ENCODE assay signal across 7 cellular contexts in genomic region chr11:107842412-107842811, GRCh38. TPM values are rescaled to one million over a fixed set of nuclear protein-coding genes. Genes with fewer than 3 reads are reported as not detected.
DNase-seq lines count a peak whose midpoint lies in the region; ATAC-seq, FAIRE-seq and TF ChIP-seq lines count a peak whose summit lies in the region.
"Not testable (repeated sequence)": the region's sequence is repeated elsewhere in the genome, so short reads cannot be mapped to it uniquely, and the experiment has no call there.

No MANE protein-coding gene starts in this region.

- H4K20me1 ChIP-seq in HCT116 (ENCODE audit: insufficient read depth); PC-9 (ENCODE audit: insufficient read depth); K562 (replicated peaks; ENCODE audit: control insufficient read depth, insufficient read depth, low read length): not testable (repeated sequence)

- not testable (repeated sequence) for H2AFZ ChIP-seq in HCT116 (ENCODE audit: low read depth, low read length, poor library complexity, severe bottlenecking); PC-9; K562 (ENCODE audit: low read depth, low read length); mesenchymal stem cell (ENCODE audit: low read depth, low read length)

- H3K4me1 ChIP-seq in HCT116 (ENCODE audit: control insufficient read depth in 1 of 2, insufficient read depth in 2 of 2, low read length in 2 of 2) = peaks cover 51 to 72% of the 10 kb centered on the region in 2 experiments
- H3K4me1 ChIP-seq in PC-9 (replicated peaks; ENCODE audit: insufficient read depth) = peaks cover 55% of the 10 kb centered on the region
- H3K4me1 ChIP-seq in K562 (replicated peaks in 1 of 2; ENCODE audit: control insufficient read depth in 2 of 2, insufficient read depth in 2 of 2, low read length in 2 of 2) = peaks cover 10 to 15% of the 10 kb centered on the region in 2 experiments; a peak in 4 of 5 replicates
- peaks cover 19% of the 10 kb centered on the region for H3K4me1 ChIP-seq in mesenchymal stem cell (ENCODE audit: control insufficient read depth, insufficient read depth, low read depth, low read length)

- intact Hi-C loops in HCT116 (cut with micrococcal nuclease) = loop anchor here (5.0 kb wide), 1 partner anchor 280 kb away; no protein-coding TSS in a partner anchor
- intact Hi-C loops in PC-9 (cut with micrococcal nuclease; ENCODE audit: unreplicated experiment); K562 (cut with micrococcal nuclease): not testable (repeated sequence)
- intact Hi-C loops in activated CD4-positive, alpha-beta T cell treated with anti-CD3 and anti-CD28 coated beads for 36 hours (cut with DNase I, micrococcal nuclease) = loop anchor here (5.0 to 10.0 kb wide), 4 partner anchors 250 to 385 kb away; partner anchors contain the start of genes ATM (in 1 of the 2), CWF19L2 (in 1 of the 2), ELMOD1 (in 1 of the 2) and NPAT (in 1 of the 2)
- intact Hi-C loops in activated naive CD4-positive, alpha-beta T cell treated with anti-CD3 and anti-CD28 coated beads for 36 hours (cut with micrococcal nuclease) = loop anchor here (5.0 to 10.0 kb wide), 6 partner anchors 165 to 1750 kb away; partner anchors contain the start of genes ACAT1, CUL5 and POGLUT3

- POLR2A ChIA-PET in HCT116 (lab: Charles Lee) = interaction anchor here (1.3 kb wide), 1 partner anchor 11 kb away, joined by 4 read pairs; no protein-coding TSS in a partner anchor
- POLR2A ChIA-PET in PC-9 (lab: Charles Lee; ENCODE audit: unreplicated experiment); activated CD4-positive, alpha-beta T cell treated with anti-CD3 and anti-CD28 coated beads for 36 hours (lab: Charles Lee): not testable (repeated sequence)
- POLR2A ChIA-PET in K562 (lab: Yijun Ruan, JAX) = interaction anchor here (1.3 kb wide), 1 partner anchor 22 kb away, joined by 3 read pairs; no protein-coding TSS in a partner anchor

- not testable (repeated sequence) for TF ChIP-seq EP300 in K562 (IDR thresholded peaks at IDR 0.05; ENCODE audit: low read length)

- H3K36me3 Mint-ChIP-seq in activated CD4-positive, alpha-beta T cell treated with anti-CD3 and anti-CD28 coated beads for 36 hours (ENCODE audit: low read depth) = not testable (repeated sequence)
- H3K36me3 Mint-ChIP-seq in activated CD8-positive, alpha-beta memory T cell treated with anti-CD3 and anti-CD28 coated beads, Interleukin-2, amount 10 ng/mL, durations not matched to agents 7 days and 5 days = peaks cover 12% of the 10 kb centered on the region
- H3K36me3 Mint-ChIP-seq in activated naive CD4-positive, alpha-beta T cell treated with anti-CD3 and anti-CD28 coated beads for 36 hours (ENCODE audit: low read depth) = peaks cover 11% of the 10 kb centered on the region

- not testable (repeated sequence) for TF ChIP-seq RAD21 in HCT116 (IDR thresholded peaks at IDR 0.05; ENCODE audit: low read depth); K562 (CRISPR knock-in tag; conservative IDR thresholded peaks at IDR 0.05 in 1 of 2, IDR thresholded peaks at IDR 0.05 in 1 of 2)

- not testable (repeated sequence) for H2BK12ac ChIP-seq in mesenchymal stem cell (ENCODE audit: low read length in 2 of 2)

- not testable (repeated sequence) for H3K4ac ChIP-seq in mesenchymal stem cell (ENCODE audit: low read depth in 1 of 2, low read length in 2 of 2)

- not testable (repeated sequence) for H2BK15ac ChIP-seq in mesenchymal stem cell (ENCODE audit: low read depth, poor library complexity, severe bottlenecking)

- H3K27me3 Mint-ChIP-seq in activated CD4-positive, alpha-beta T cell treated with anti-CD3 and anti-CD28 coated beads for 36 hours; activated CD8-positive, alpha-beta memory T cell treated with anti-CD3 and anti-CD28 coated beads, Interleukin-2, amount 10 ng/mL, durations not matched to agents 7 days and 5 days; activated naive CD4-positive, alpha-beta T cell treated with anti-CD3 and anti-CD28 coated beads for 36 hours (ENCODE audit: low read depth): not testable (repeated sequence)

- not testable (repeated sequence) for H3K9me1 ChIP-seq in K562 (ENCODE audit: control insufficient read depth, insufficient read depth, low read length)

- not testable (repeated sequence) for H3K79me1 ChIP-seq in mesenchymal stem cell (replicated peaks; ENCODE audit: low read length, poor library complexity, severe bottlenecking)

- H3K9ac ChIP-seq in HCT116 (ENCODE audit: low read length) = peak overlapping the region; percentile 8; the same call in 1 of the 2 replicates
- H3K9ac ChIP-seq in K562 (ENCODE audit: insufficient read depth in 1 of 2, low read depth in 2 of 2, low read length in 2 of 2); mesenchymal stem cell (ENCODE audit: low read length): not testable (repeated sequence)

- H3K4me2 ChIP-seq in HCT116 (ENCODE audit: low read length) (peak overlapping the region; percentile 77), PC-9 (peak overlapping the region; percentile 69)
- H3K4me2 ChIP-seq in K562 (ENCODE audit: insufficient read depth, low read length); mesenchymal stem cell (ENCODE audit: low read length, poor library complexity, severe bottlenecking): not testable (repeated sequence)

- H3K27me3 ChIP-seq in HCT116 (ENCODE audit: insufficient read depth, low read length); PC-9 (ENCODE audit: insufficient read depth, low read depth); K562 (ENCODE audit: control insufficient read depth in 2 of 2, insufficient read depth in 2 of 2, low read length in 2 of 2); mesenchymal stem cell (ENCODE audit: control insufficient read depth in 1 of 2, insufficient read depth in 1 of 2, low read length in 2 of 2): not testable (repeated sequence)

- not testable (repeated sequence) for H2BK120ac ChIP-seq in mesenchymal stem cell (ENCODE audit: low read depth, low read length)

- H3K14ac ChIP-seq in mesenchymal stem cell (ENCODE audit: low read length in 2 of 2) = not testable (repeated sequence)

- not testable (repeated sequence) for H2AK5ac ChIP-seq in mesenchymal stem cell (ENCODE audit: low read length, severe bottlenecking)

- not testable (repeated sequence) for H3K9me2 ChIP-seq in HCT116 (ENCODE audit: insufficient read depth); PC-9 (ENCODE audit: insufficient read depth)

- in situ Hi-C loops in K562 (cut with MboI) = not testable (repeated sequence)

- not testable (repeated sequence) for H4K8ac ChIP-seq in mesenchymal stem cell (ENCODE audit: low read length)

- H3K4me3 ChIP-seq in HCT116 (replicated peaks in 1 of 2; ENCODE audit: low read depth in 1 of 2, low read length in 2 of 2) (0 out of 4 replicates have a peak overlapping the region, but pooled peaks of 1 of the 2 experiments have one; percentile 3), PC-9 (peak overlapping the region; percentile 36)
- not testable (repeated sequence) for H3K4me3 ChIP-seq in K562; mesenchymal stem cell (ENCODE audit: insufficient read depth in 1 of 2, low read depth in 1 of 2, low read length in 2 of 2)

- DNase-seq in HCT116 (ENCODE audit: low read depth, low spot score); activated CD4-positive, alpha-beta T cell treated with anti-CD3 and anti-CD28 coated beads for 36 hours; activated CD8-positive, alpha-beta memory T cell treated with anti-CD3 and anti-CD28 coated beads, Interleukin-2, amount 10 ng/mL, durations not matched to agents 7 days and 5 days; activated naive CD4-positive, alpha-beta T cell treated with anti-CD3 and anti-CD28 coated beads for 36 hours; K562 (ENCODE audit: extremely low read depth in 1 of 4, low spot score in 3 of 4); mesenchymal stem cell: not testable (repeated sequence)
- DNase-seq in PC-9 = peak in 1 of 2 experiments; percentile 67

- WGBS in K562 (ENCODE audit: insufficient coverage, low coverage, missing lambda C conversion rate) = 91% methylated on average over 6 of the region's 6 CpGs
- WGBS in mesenchymal stem cell = 98% methylated on average over 6 of the region's 6 CpGs

- H3K9me3 Mint-ChIP-seq in activated CD4-positive, alpha-beta T cell treated with anti-CD3 and anti-CD28 coated beads for 36 hours (ENCODE audit: low read depth); activated CD8-positive, alpha-beta memory T cell treated with anti-CD3 and anti-CD28 coated beads, Interleukin-2, amount 10 ng/mL, durations not matched to agents 7 days and 5 days (ENCODE audit: low read depth); activated naive CD4-positive, alpha-beta T cell treated with anti-CD3 and anti-CD28 coated beads for 36 hours: not testable (repeated sequence)

- peak overlapping the region; percentile 69 for H3K27ac ChIP-seq in HCT116 (ENCODE audit: low read depth, low read length)
- H3K27ac ChIP-seq in PC-9 = peak overlapping the region; percentile 93
- H3K27ac ChIP-seq in K562 (ENCODE audit: extremely low read depth, low read depth, low read length) = not testable (repeated sequence)
- peak overlapping the region; percentile 17 for H3K27ac ChIP-seq in mesenchymal stem cell (ENCODE audit: low read length, poor library complexity, severe bottlenecking)

- peaks cover 64% of the 10 kb centered on the region for H3F3A ChIP-seq in PC-9 (ENCODE audit: insufficient read depth, low read depth)

- H3K9me3 ChIP-seq in HCT116 (ENCODE audit: control insufficient read depth in 1 of 2, insufficient read depth in 1 of 2, low read depth in 1 of 2, low read length in 2 of 2); PC-9 (ENCODE audit: insufficient read depth, low read depth); K562 (replicated peaks; ENCODE audit: control insufficient read depth, insufficient read depth, low read depth, low read length); mesenchymal stem cell (ENCODE audit: control insufficient read depth, low read length): not testable (repeated sequence)

- H3K4me3 Mint-ChIP-seq in activated CD4-positive, alpha-beta T cell treated with anti-CD3 and anti-CD28 coated beads for 36 hours; activated CD8-positive, alpha-beta memory T cell treated with anti-CD3 and anti-CD28 coated beads, Interleukin-2, amount 10 ng/mL, durations not matched to agents 7 days and 5 days; activated naive CD4-positive, alpha-beta T cell treated with anti-CD3 and anti-CD28 coated beads for 36 hours: not testable (repeated sequence)

- H3K23ac ChIP-seq in mesenchymal stem cell (ENCODE audit: low read length in 2 of 2) = not testable (repeated sequence)

- not testable (repeated sequence) for H3K36me3 ChIP-seq in HCT116 (ENCODE audit: control insufficient read depth in 1 of 2, insufficient read depth in 2 of 2, low read length in 2 of 2); PC-9 (ENCODE audit: low read depth); mesenchymal stem cell (ENCODE audit: control insufficient read depth in 1 of 2, insufficient read depth in 2 of 2, low read depth in 1 of 2, low read length in 2 of 2)
- peaks cover 16% of the 10 kb centered on the region; the same call in 1 of the 3 replicates for H3K36me3 ChIP-seq in K562 (ENCODE audit: control insufficient read depth, insufficient read depth, low read length)

- TF ChIP-seq CTCF in HCT116 (IDR thresholded peaks at IDR 0.05 in 2 of 3, conservative IDR thresholded peaks at IDR 0.05 in 1 of 3; ENCODE audit: borderline replicate concordance in 1 of 3, insufficient read depth in 1 of 3, low read depth in 2 of 3, low read length in 2 of 3); PC-9 (conservative IDR thresholded peaks at IDR 0.05); K562 (IDR thresholded peaks at IDR 0.05 in 2 of 3, conservative IDR thresholded peaks at IDR 0.05 in 1 of 3; ENCODE audit: insufficient read depth in 2 of 3, low read depth in 1 of 3, low read length in 3 of 3): not testable (repeated sequence)

- not testable (repeated sequence) for H2BK5ac ChIP-seq in mesenchymal stem cell (ENCODE audit: low read depth, low read length, poor library complexity, severe bottlenecking)

- peaks cover 85% of the 10 kb centered on the region for H3K79me2 ChIP-seq in HCT116 (ENCODE audit: insufficient read depth, low read length)
- peaks cover 75% of the 10 kb centered on the region for H3K79me2 ChIP-seq in PC-9 (ENCODE audit: low read depth)
- peaks cover 86% of the 10 kb centered on the region for H3K79me2 ChIP-seq in K562 (ENCODE audit: control insufficient read depth, insufficient read depth, low read length)

- RAD21 ChIA-PET in HCT116 (lab: Charles Lee; ENCODE audit: low non-redundant PET in 1 of 2, low total read pairs in 2 of 2, uncharacterized antibody in 2 of 2, unreplicated experiment in 2 of 2) = not testable (repeated sequence)

- H3K18ac ChIP-seq in mesenchymal stem cell (ENCODE audit: low read depth in 1 of 2, low read length in 2 of 2) = not testable (repeated sequence)

- BruUV-seq in HCT116 (replicated peaks; lab: Mats Ljungman, UMichigan); PC-9 (replicated peaks; lab: Mats Ljungman, UMichigan); K562 (replicated peaks; lab: Mats Ljungman, UMichigan): not testable (repeated sequence)

- H4K91ac ChIP-seq in mesenchymal stem cell (ENCODE audit: low read length) = not testable (repeated sequence)

- not testable (repeated sequence) for FAIRE-seq in K562 (lab: Jason Lieb, UNC)

- not testable (repeated sequence) for TF ChIP-seq POLR2A in HCT116 (IDR thresholded peaks at IDR 0.05; ENCODE audit: borderline replicate concordance, extremely low read depth, insufficient read depth, insufficient read length); K562 (conservative IDR thresholded peaks at IDR 0.05)

- not testable (repeated sequence) for ATAC-seq in HCT116; activated CD4-positive, alpha-beta T cell treated with anti-CD3 and anti-CD28 coated beads for 36 hours; activated CD8-positive, alpha-beta memory T cell treated with anti-CD3 and anti-CD28 coated beads, Interleukin-2, amount 10 ng/mL, durations not matched to agents 7 days and 5 days; K562

- peaks cover 63% of the 10 kb centered on the region for H3K4me1 Mint-ChIP-seq in activated CD4-positive, alpha-beta T cell treated with anti-CD3 and anti-CD28 coated beads for 36 hours
- peaks cover 41% of the 10 kb centered on the region for H3K4me1 Mint-ChIP-seq in activated CD8-positive, alpha-beta memory T cell treated with anti-CD3 and anti-CD28 coated beads, Interleukin-2, amount 10 ng/mL, durations not matched to agents 7 days and 5 days
- H3K4me1 Mint-ChIP-seq in activated naive CD4-positive, alpha-beta T cell treated with anti-CD3 and anti-CD28 coated beads for 36 hours (ENCODE audit: low read depth) = peaks cover 59% of the 10 kb centered on the region

- H3K27ac Mint-ChIP-seq in activated CD4-positive, alpha-beta T cell treated with anti-CD3 and anti-CD28 coated beads for 36 hours = peak overlapping the region; percentile 5
- peak overlapping the region; percentile 24 for H3K27ac Mint-ChIP-seq in activated CD8-positive, alpha-beta memory T cell treated with anti-CD3 and anti-CD28 coated beads, Interleukin-2, amount 10 ng/mL, durations not matched to agents 7 days and 5 days
- peak overlapping the region; percentile 48 for H3K27ac Mint-ChIP-seq in activated naive CD4-positive, alpha-beta T cell treated with anti-CD3 and anti-CD28 coated beads for 36 hours

- CTCF ChIA-PET in HCT116 (lab: Charles Lee) = interaction anchor here (1.0 kb wide), 1 partner anchor 101 kb away, joined by 3 read pairs; no protein-coding TSS in a partner anchor
- CTCF ChIA-PET in PC-9 (lab: Charles Lee) = interaction anchor here (0.6 to 0.9 kb wide), 2 partner anchors 11 to 274 kb away, joined by 3 to 4 read pairs; no protein-coding TSS in a partner anchor
- CTCF ChIA-PET in activated CD4-positive, alpha-beta T cell treated with anti-CD3 and anti-CD28 coated beads for 36 hours (lab: Charles Lee) = interaction anchor here (0.7 kb wide), 1 partner anchor 72 kb away, joined by 3 read pairs; no protein-coding TSS in a partner anchor
- CTCF ChIA-PET in activated CD8-positive, alpha-beta memory T cell treated with anti-CD3 and anti-CD28 coated beads, Interleukin-2, amount 10 ng/mL, durations not matched to agents 7 days and 5 days (lab: Charles Lee) = interaction anchor here (1.4 kb wide), 1 partner anchor 17 kb away, joined by 3 read pairs; the partner anchor contains the start of gene SLC35F2
- CTCF ChIA-PET in activated naive CD4-positive, alpha-beta T cell treated with anti-CD3 and anti-CD28 coated beads for 36 hours (lab: Charles Lee) = interaction anchor here (0.6 to 1.2 kb wide), 2 partner anchors 14 to 803 kb away, joined by 3 read pairs; no protein-coding TSS in a partner anchor
- CTCF ChIA-PET in K562 (lab: Yijun Ruan, JAX; ENCODE audit: low intra/inter-chr PET ratio) = not testable (repeated sequence)

RNA-seq across cellular contexts. Expression of gene SLC35F2, which starts 16.2 kb away (rescaled TPM):
- 53.5 TPM for total RNA-seq in HCT116 (2021; ENCODE audit: unreplicated experiment)
- polyA plus RNA-seq in HCT116 (2012) = 40.9 and 46.7 TPM in 2 replicates
- 24.9 and 35.7 TPM in 2 replicates for total RNA-seq in PC-9 (2021)
- 10 to 100 TPM; 24.5 to 25.5 TPM for total RNA-seq in activated CD4-positive, alpha-beta T cell treated with anti-CD3 and anti-CD28 coated beads for 36 hours
- 10 to 100 TPM in 1 of 2 experiments, 1 to 10 TPM in 1; 9.8 to 26.2 TPM for total RNA-seq in activated CD8-positive, alpha-beta memory T cell treated with anti-CD3 and anti-CD28 coated beads, Interleukin-2, amount 10 ng/mL, durations not matched to agents 7 days and 5 days
- total RNA-seq in activated naive CD4-positive, alpha-beta T cell treated with anti-CD3 and anti-CD28 coated beads for 36 hours = 10 to 100 TPM; 18.2 to 20.5 TPM
- 39.3 and 43.0 TPM in 2 replicates for total RNA-seq in K562 (2011; cell fraction: chromatin; rRNA removed; ENCODE audit: low replicate concordance)
- 42.8 and 45.0 TPM in 2 replicates for total RNA-seq in K562 (2011; cell fraction: nucleolus; rRNA removed)
- total RNA-seq in K562 (2011; cell fraction: nucleoplasm; rRNA removed) = 61.6 and 73.7 TPM in 2 replicates
- 50.5 and 55.6 TPM in 2 replicates for total RNA-seq in K562 (2014; rRNA removed)
- total RNA-seq in K562 (2014; rRNA removed; fragmentation: Illumina TruSeq; extraction: Trizol) = 63.9 and 71.7 TPM in 2 replicates
- 54.6 and 54.9 TPM in 2 replicates for total RNA-seq in K562 (2015; rRNA removed; fragmentation: Illumina TruSeq; extraction: Trizol)
- total RNA-seq in K562 (2021) = 53.3 and 53.4 TPM in 2 replicates
- polyA plus RNA-seq in K562 (2011; rRNA removed) = 33.6 and 47.6 TPM in 2 replicates
- polyA plus RNA-seq in K562 (2011; cell fraction: cytosol; rRNA removed) = 30.8 and 38.5 TPM in 2 replicates
- 16.2 and 16.8 TPM in 2 replicates for polyA plus RNA-seq in K562 (2011; cell fraction: nucleus; rRNA removed)
- polyA plus RNA-seq in K562 (2012) = 21.2 and 39.4 TPM in 2 replicates
- polyA plus RNA-seq in K562 (2014; fragmentation: Illumina TruSeq; extraction: Trizol) = 55.0 and 58.6 TPM in 2 replicates
- 10 to 100 TPM; 28.6 to 38.3 TPM for polyA plus RNA-seq in K562 (2014; fragmentation: Nextera tagmentation; extraction: Ambion mirVana)
- polyA plus RNA-seq in K562 (2014; rRNA removed) = 37.8 and 45.0 TPM in 2 replicates
- polyA minus RNA-seq in K562 (2011; rRNA and poly(A)+ RNA removed) = 103 and 113 TPM in 2 replicates
- polyA minus RNA-seq in K562 (2011; cell fraction: cytosol; rRNA and poly(A)+ RNA removed) = 27.1 and 45.6 TPM in 2 replicates
- 5.9 and 12.4 TPM in 2 replicates for polyA minus RNA-seq in K562 (2011; cell fraction: nucleus; rRNA and poly(A)+ RNA removed)
- polyA plus RNA-seq in mesenchymal stem cell (2013, experiment 1 of 2) = 9.4 TPM
- 8.9 TPM for polyA plus RNA-seq in mesenchymal stem cell (2013, experiment 2 of 2)
